ENCODE assay signal across 9 cellular contexts in the genomic region with DNA sequence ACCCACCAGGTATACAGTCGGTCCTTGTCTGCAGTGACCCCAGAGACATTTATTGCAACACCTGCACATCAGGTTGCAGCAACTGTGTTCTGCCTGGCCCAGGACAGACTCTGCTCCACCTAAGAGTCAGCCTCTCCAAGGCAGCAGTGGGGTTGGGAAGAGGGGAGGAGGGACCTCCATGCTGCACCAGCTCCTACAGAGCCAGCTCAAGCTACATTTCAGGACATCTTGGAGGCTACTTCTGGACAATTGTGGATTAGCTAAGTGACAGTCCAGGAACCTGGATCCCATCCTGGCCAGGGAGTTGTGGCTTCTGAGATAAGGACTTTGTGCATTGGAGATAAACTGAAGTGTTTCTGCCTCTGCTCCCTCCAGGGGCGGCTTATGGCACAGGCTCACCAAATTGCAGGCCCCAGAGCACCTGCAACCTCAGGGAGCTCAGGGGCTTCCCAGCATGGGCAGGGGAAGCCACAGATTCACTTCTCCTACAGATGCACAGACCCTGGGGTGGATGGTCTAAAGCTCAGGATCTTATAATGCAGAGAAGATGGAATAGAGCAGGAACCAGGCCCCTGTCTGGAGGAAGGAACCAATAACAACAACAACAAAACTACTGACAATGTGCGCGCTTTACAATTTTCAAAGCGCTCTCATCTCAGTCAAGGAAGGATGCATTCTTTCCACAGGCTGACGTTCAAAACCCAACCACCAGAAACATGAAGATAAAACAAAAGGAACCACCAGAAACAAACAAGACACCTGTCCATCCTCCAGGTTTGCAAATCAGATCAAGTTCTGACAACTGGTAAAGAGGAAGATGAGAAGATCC.
DNase-seq lines count a peak whose midpoint lies in the region; ATAC-seq and TF ChIP-seq lines count a peak whose summit lies in the region.
"Had no signal": no experiment of that assay in that cellular context is flagged by ENCODE, and none has a peak within 500 bp of the region (broad histone marks: within the 10 kb centered on the region; RNA-seq: fewer than 3 reads in every experiment).

No MANE protein-coding gene starts in this region.

- no peak overlapping the region for H3K4me2 ChIP-seq in DND-41 (ENCODE audit: insufficient read depth, low read length)

- H3K36me3 ChIP-seq in DND-41 (ENCODE audit: insufficient read depth, low read length) = no peaks in the 10 kb centered on the region

- no peaks in the 10 kb centered on the region for H3K9me3 ChIP-seq in DND-41 (ENCODE audit: insufficient read depth, low read length, severe bottlenecking)

- H2AFZ ChIP-seq in DND-41 (ENCODE audit: low read depth, low read length) = no peak overlapping the region
- H2AFZ ChIP-seq: parathyroid adenoma had no signal

- no peaks in the 10 kb centered on the region for H3K27me3 ChIP-seq in DND-41 (ENCODE audit: insufficient read depth, low read length, poor library complexity)

- peaks cover 50% of the 10 kb centered on the region for H3K4me1 ChIP-seq in DND-41 (ENCODE audit: insufficient read depth, low read length)

- H4K20me1 ChIP-seq in DND-41 (ENCODE audit: insufficient read depth, low read length) = no peaks in the 10 kb centered on the region

- no peaks in the 10 kb centered on the region for H3K79me2 ChIP-seq in DND-41 (ENCODE audit: insufficient read depth, low read length)
- H3K79me2 ChIP-seq: parathyroid adenoma had no signal

- no peak overlapping the region for H3K9ac ChIP-seq in DND-41 (ENCODE audit: low read depth, low read length)
- H3K9ac ChIP-seq: parathyroid adenoma had no signal

- ATAC-seq in DND-41 (ENCODE audit: insufficient read depth, low read depth) = peak; percentile 82
- ATAC-seq in GM21786 (IDR thresholded peaks at IDR 0.05; ENCODE audit: unreplicated experiment) = peak; percentile 38

- H3K27ac ChIP-seq in DND-41 (ENCODE audit: low read length) = peak overlapping the region; percentile 58
- H3K27ac ChIP-seq: parathyroid adenoma had no signal

- H3K4me3 ChIP-seq in DND-41 (ENCODE audit: low read depth in 1 of 2, low read length in 2 of 2) = no peak overlapping the region

- DNase-seq in DND-41 = peak; percentile 63
- peak; percentile 24 for DNase-seq in T follicular helper cell (ENCODE audit: low read depth)
- DNase-seq in islet precursor cell = peak; percentile 52
- DNase-seq in SHP77 treated with DMSO at 0.1 percent for 48 hours (lab: John Stamatoyannopoulos, UW) = no peak
- no peak for DNase-seq in NCI-H2196 treated with DMSO at 0.1 percent for 48 hours (lab: John Stamatoyannopoulos, UW; ENCODE audit: unreplicated experiment)
- DNase-seq in cerebellum (ENCODE audit: low spot score) = no peak
- DNase-seq in SIG-M5 treated with dmso at 0.1 percent for 504 hours (lab: John Stamatoyannopoulos, UW; ENCODE audit: unreplicated experiment) = no peak

- peak; percentile 54 for TF ChIP-seq CTCF in DND-41 (IDR thresholded peaks at IDR 0.05; ENCODE audit: borderline replicate concordance, extremely low read depth, low read length, poor library complexity, severe bottlenecking)

Comparison
In these comparisons a context has a peak if more than half of its experiments do, and no peak if none do; other contexts are left out.
1. DNase-seq: peak in DND-41 (single experiment), T follicular helper cell (single experiment) and islet precursor cell (single experiment); none in SHP77 treated with DMSO at 0.1 percent for 48 hours (single experiment), NCI-H2196 treated with DMSO at 0.1 percent for 48 hours (single experiment), cerebellum (single experiment) and SIG-M5 treated with dmso at 0.1 percent for 504 hours (single experiment).